Comparison of ENCODE assay signal across 21 cellular contexts in the genomic region with DNA sequence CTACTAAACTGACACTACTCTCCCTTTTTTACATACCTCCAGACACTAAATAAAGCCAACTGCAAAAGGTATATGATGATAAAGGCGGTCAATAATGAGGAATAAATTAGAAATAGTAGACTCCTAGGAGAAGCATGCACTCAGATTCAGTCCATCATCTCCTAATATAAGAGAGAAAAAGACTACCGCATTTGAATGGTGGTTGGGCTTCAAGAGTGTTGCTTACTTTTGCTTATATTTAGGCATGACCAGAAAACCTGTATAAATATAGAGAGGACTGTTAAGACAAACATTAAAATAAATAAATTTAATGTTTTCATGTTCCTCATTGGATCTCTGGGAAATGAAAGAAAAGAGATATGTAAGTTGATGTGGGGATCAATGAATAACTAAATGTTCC.
"Had no signal": no experiment of that assay in that cellular context is flagged by ENCODE, and none has a peak within 500 bp of the region (broad histone marks: within the 10 kb centered on the region; RNA-seq: fewer than 3 reads in every experiment).

No MANE protein-coding gene starts in this region.

- H3K9me3 Mint-ChIP-seq: activated T-cell treated with anti-CD3 and anti-CD28 coated beads, Interleukin-2, amount 50 U/mL, for 72 hours had no signal

- ATAC-seq: activated T-cell treated with anti-CD3 and anti-CD28 coated beads, Interleukin-2, amount 50 U/mL, for 72 hours; esophagus mucosa; gastroesophageal sphincter; heart right ventricle; left ventricle myocardium superior; stimulated activated naive CD8-positive, alpha-beta T cell treated with anti-CD3 and anti-CD28 coated beads, Interleukin-15, Interleukin-2, amounts not matched to agents 100 U/mL and 50 U/mL, for 24 hours had no signal

- H3K4me3 ChIP-seq: gastroesophageal sphincter, heart right ventricle, tibial artery had no signal

- H3K27ac ChIP-seq: gastroesophageal sphincter, heart right ventricle, tibial artery had no signal

- DNase-seq: activated CD4-positive, alpha-beta T cell treated with anti-CD3 and anti-CD28 coated beads, Interleukin-2, amount 50 U/mL, for 1 hour; activated CD4-positive, CD25-positive, alpha-beta regulatory T cell treated with anti-CD3 and anti-CD28 coated beads, Interleukin-2, amount 50 U/mL, for 72 hours; activated CD8-positive, alpha-beta memory T cell treated with anti-CD3 and anti-CD28 coated beads, Interleukin-2, amount 50 U/mL, for 48 hours; activated effector memory CD4-positive, alpha-beta T cell treated with anti-CD3 and anti-CD28 coated beads, Interleukin-2, amount 50 U/mL, for 16 hours; activated naive CD4-positive, alpha-beta T cell treated with anti-CD3 and anti-CD28 coated beads, Interleukin-2, amount 50 U/mL, for 16 hours; activated T-cell treated with anti-CD3 and anti-CD28 coated beads, Interleukin-2, amount 50 U/mL, for 72 hours; aorta; cerebellar nuclear complex; effector CD4-positive, alpha-beta T cell; heart right ventricle; immature natural killer cell; kidney glomerular epithelial cell; left ventricle myocardium superior; occipital lobe; retina; stimulated activated CD4-positive, alpha-beta T cell treated with anti-CD3 and anti-CD28 coated beads, Interleukin-2, amount 100 ng/mL, for 24 hours; stimulated activated naive CD8-positive, alpha-beta T cell treated with anti-CD3 and anti-CD28 coated beads, Interleukin-15, Interleukin-2, amounts not matched to agents 100 U/mL and 50 U/mL, for 24 hours; substantia nigra; tibial artery had no signal

- H3K36me3 ChIP-seq: gastroesophageal sphincter, heart right ventricle, tibial artery had no signal

- H3K4me1 ChIP-seq: gastroesophageal sphincter, heart right ventricle had no signal

- H3K4me3 Mint-ChIP-seq: activated T-cell treated with anti-CD3 and anti-CD28 coated beads, Interleukin-2, amount 50 U/mL, for 72 hours; immature natural killer cell had no signal

- H3K4me1 Mint-ChIP-seq: immature natural killer cell had no signal

- H3K9me3 ChIP-seq: gastroesophageal sphincter, heart right ventricle, tibial artery had no signal

- H3K27ac Mint-ChIP-seq: activated T-cell treated with anti-CD3 and anti-CD28 coated beads, Interleukin-2, amount 50 U/mL, for 72 hours; immature natural killer cell had no signal

- H3K36me3 Mint-ChIP-seq: immature natural killer cell had no signal

- H3K27me3 ChIP-seq: gastroesophageal sphincter, heart right ventricle, tibial artery had no signal
